Comparison of ENCODE assay signal across 18 cellular contexts in genomic region chr18:59606193-59607175, GRCh38.
DNase-seq lines count a peak whose midpoint lies in the region; ATAC-seq lines count a peak whose summit lies in the region.
"Had no signal": no experiment of that assay in that cellular context is flagged by ENCODE, and none has a peak within 500 bp of the region (broad histone marks: within the 10 kb centered on the region; RNA-seq: fewer than 3 reads in every experiment).

No MANE protein-coding gene starts in this region.

- intact Hi-C loops in left ventricle myocardium superior (cut with micrococcal nuclease): no loop called here
- intact Hi-C loops in sciatic nerve (cut with DNase I): no loop called here

- DNase-seq in H4 (ENCODE audit: low spot score) (peak; percentile 62), astrocyte of the hippocampus (ENCODE audit: low read depth, low spot score) (peak; percentile 3), left ventricle myocardium superior (peak; percentile 44), sciatic nerve (ENCODE audit: low spot score) (no peak), retina (no peak), GDM1 (lab: John Stamatoyannopoulos, UW) (no peak), NCI-H748 (lab: John Stamatoyannopoulos, UW; ENCODE audit: unreplicated experiment) (no peak)
- DNase-seq: activated CD4-positive, alpha-beta T cell treated with anti-CD3 and anti-CD28 coated beads, Interleukin-2, amount 50 U/mL, for 1 hour; activated T-cell treated with anti-CD3 and anti-CD28 coated beads, Interleukin-2, amount 50 U/mL, for 48 hours; CD4-positive, alpha-beta T cell; dermis blood vessel endothelial cell; gastrocnemius medialis; GOT3; NCI-H1694; NCI-H526 treated with DMSO at 0.1 percent for 48 hours; stimulated activated naive CD4-positive, alpha-beta T cell treated with Interleukin-2 at 50 U/mL for 16 hours; T-helper 9 cell had no signal

- ATAC-seq in left ventricle myocardium superior (peak; percentile 92), sciatic nerve (peak; percentile 62)
- ATAC-seq in activated CD4-positive, CD25-positive, alpha-beta regulatory T cell treated with anti-CD3 and anti-CD28 coated beads, Interleukin-2, amount 50 U/mL, for 24 hours: no peak
- ATAC-seq: gastrocnemius medialis had no signal

Comparison
In these comparisons a context has a peak if more than half of its experiments do, and no peak if none do; other contexts are left out.
1. DNase-seq: peak in H4 (single experiment), astrocyte of the hippocampus (single experiment) and left ventricle myocardium superior (single experiment); none in sciatic nerve (single experiment), retina (single experiment), GDM1 (single experiment) and NCI-H748 (single experiment).
2. ATAC-seq: peak in left ventricle myocardium superior (single experiment) and sciatic nerve (single experiment); none in activated CD4-positive, CD25-positive, alpha-beta regulatory T cell treated with anti-CD3 and anti-CD28 coated beads, Interleukin-2, amount 50 U/mL, for 24 hours (0 of 2).